13 cellular contexts compared by ENCODE assay signal in genomic region chr2:25671622-25672021, GRCh38. TPM values are rescaled to one million over a fixed set of nuclear protein-coding genes. Genes with fewer than 3 reads are reported as not detected.
DNase-seq lines count a peak whose midpoint lies in the region; ATAC-seq, FAIRE-seq and TF ChIP-seq lines count a peak whose summit lies in the region.
"Had no signal": no experiment of that assay in that cellular context is flagged by ENCODE, and none has a peak within 500 bp of the region (broad histone marks: within the 10 kb centered on the region; RNA-seq: fewer than 3 reads in every experiment).

No MANE protein-coding gene starts in this region.

- H4K20me1 ChIP-seq in HepG2 (ENCODE audit: insufficient read depth, low read length) = no peaks in the 10 kb centered on the region

- DNase-seq in HepG2 (ENCODE audit: low spot score) (no peak), right lobe of liver (no peak), WTC11 (ENCODE audit: low spot score) (no peak), type B pancreatic cell (ENCODE audit: extremely low spot score, unreplicated experiment) (no peak), sigmoid colon (no peak), inferior parietal cortex (ENCODE audit: extremely low spot score) (no peak), NCI-H510A (lab: John Stamatoyannopoulos, UW) (no peak)
- DNase-seq: COR-L47, NCI-H2227 treated with DMSO at 0.1 percent for 48 hours, SW 1271, testis had no signal

- H3K4me1 ChIP-seq in HepG2 (ENCODE audit: insufficient read depth, low read length) (peaks cover 19% of the 10 kb centered on the region), right lobe of liver (peaks cover 0 to 2% (median 0%) of the 10 kb centered on the region in 4 donors), iPS-15b (ENCODE audit: control insufficient read depth, insufficient read depth, low read length) (peaks cover 9% of the 10 kb centered on the region), sigmoid colon (peaks cover 2 to 19% (median 12%) of the 10 kb centered on the region in 4 donors)

- H3K27ac Mint-ChIP-seq in WTC11 (no peak overlapping the region), type B pancreatic cell (no peak overlapping the region)

- H3K36me3 ChIP-seq in HepG2 (replicated peaks in 1 of 2; ENCODE audit: control insufficient read depth in 1 of 2, insufficient read depth in 2 of 2, low read length in 2 of 2) = no peaks in the 10 kb centered on the region
- no peaks in the 10 kb centered on the region for H3K36me3 ChIP-seq in right lobe of liver
- no peaks in the 10 kb centered on the region for H3K36me3 ChIP-seq in iPS-15b (ENCODE audit: control insufficient read depth, insufficient read depth, low read length)
- no peaks in the 10 kb centered on the region for H3K36me3 ChIP-seq in sigmoid colon

- TF ChIP-seq POLR2A in HepG2 (IDR thresholded peaks at IDR 0.05; ENCODE audit: insufficient read depth in 1 of 2, low read depth in 2 of 2, low read length in 2 of 2) = no peak
- TF ChIP-seq POLR2A in right lobe of liver (IDR thresholded peaks at IDR 0.05) = no peak
- TF ChIP-seq POLR2A in sigmoid colon (IDR thresholded peaks at IDR 0.05) = no peak

- FAIRE-seq in HepG2 (lab: Jason Lieb, UNC) = peak; percentile 46

- TF ChIP-seq CTCF in HepG2 (CRISPR knock-in tag; IDR thresholded peaks at IDR 0.05) (no peak), right lobe of liver (IDR thresholded peaks at IDR 0.05) (no peak), WTC11 (IDR thresholded peaks at IDR 0.05) (no peak), type B pancreatic cell (conservative IDR thresholded peaks at IDR 0.05) (no peak), sigmoid colon (IDR thresholded peaks at IDR 0.05) (no peak)

- H3K4me2 ChIP-seq in HepG2 (ENCODE audit: low read depth, low read length) = peak overlapping the region; percentile 99

- ATAC-seq in HepG2 (no peak), right lobe of liver (no peak), WTC11 (no peak)
- ATAC-seq: K562 had no signal

- H3K4me1 Mint-ChIP-seq in WTC11 (peaks cover 38% of the 10 kb centered on the region), type B pancreatic cell (ENCODE audit: unreplicated experiment) (peaks cover 14% of the 10 kb centered on the region)

- peak overlapping the region in 1 of 3 experiments; percentile 92; a peak in 3 of 6 replicates for H3K4me3 ChIP-seq in HepG2 (replicated peaks in 1 of 3; ENCODE audit: insufficient read depth in 1 of 3, low read depth in 2 of 3, low read length in 3 of 3)
- no peak overlapping the region for H3K4me3 ChIP-seq in right lobe of liver
- H3K4me3 ChIP-seq in iPS-15b (ENCODE audit: low read depth, low read length) = peak overlapping the region; percentile 67
- no peak overlapping the region for H3K4me3 ChIP-seq in sigmoid colon
- H3K4me3 ChIP-seq: K562 had no signal

- TF ChIP-seq EP300 in HepG2 (IDR thresholded peaks at IDR 0.05; ENCODE audit: low read depth in 2 of 2, low read length in 2 of 2) (no peak), HepG2 (CRISPR knock-in tag; IDR thresholded peaks at IDR 0.05; ENCODE audit: borderline replicate concordance) (no peak), sigmoid colon (IDR thresholded peaks at IDR 0.05) (no peak)

- H3K27me3 Mint-ChIP-seq in WTC11 (ENCODE audit: low read depth) (peaks cover 29% of the 10 kb centered on the region), type B pancreatic cell (peaks cover 20% of the 10 kb centered on the region)

- POLR2A ChIA-PET in HepG2 (lab: Yijun Ruan, JAX) = no interaction called here
- POLR2A ChIA-PET in WTC11 (lab: Charles Lee) = interaction anchor here (0.7 kb wide), 1 partner anchor 114 kb away, joined by 8 read pairs; no protein-coding TSS in a partner anchor

- H3K27ac ChIP-seq in HepG2 (ENCODE audit: extremely low read length, insufficient read depth, low read length) (no peak overlapping the region), right lobe of liver (no peak overlapping the region), sigmoid colon (no peak overlapping the region)

- H3K36me3 Mint-ChIP-seq in WTC11 = no peaks in the 10 kb centered on the region
- H3K36me3 Mint-ChIP-seq in type B pancreatic cell = no peaks in the 10 kb centered on the region

- H3K9me3 ChIP-seq in HepG2 (ENCODE audit: low read length) (no peaks in the 10 kb centered on the region), right lobe of liver (no peaks in the 10 kb centered on the region), iPS-15b (ENCODE audit: control insufficient read depth, insufficient read depth, low read length) (no peaks in the 10 kb centered on the region), sigmoid colon (no peaks in the 10 kb centered on the region)
- H3K9me3 ChIP-seq: testis had no signal

- H3K9me3 Mint-ChIP-seq in WTC11 (no peaks in the 10 kb centered on the region), type B pancreatic cell (no peaks in the 10 kb centered on the region)

- CTCF ChIA-PET in HepG2 (lab: Yijun Ruan, JAX; ENCODE audit: low intra/inter-chr PET ratio, low total read pairs) (no interaction called here), WTC11 (lab: Charles Lee) (interaction anchor here (0.7 to 1.8 kb wide), 2 partner anchors 64 to 147 kb away, joined by 4 to 5 read pairs; no protein-coding TSS in a partner anchor)

- intact Hi-C loops in HepG2 (cut with micrococcal nuclease; ENCODE audit: unreplicated experiment) = no loop called here
- intact Hi-C loops in right lobe of liver (cut with DNase I) = no loop called here
- intact Hi-C loops in sigmoid colon (cut with DNase I) = loop anchor here (2.0 kb wide), 1 partner anchor 207 kb away; the partner anchor contains the start of gene ASXL2

- no peak overlapping the region for H3K9ac ChIP-seq in HepG2 (ENCODE audit: insufficient read depth, low read depth, low read length)
- no peak overlapping the region for H3K9ac ChIP-seq in iPS-15b (ENCODE audit: low read depth, low read length)

- no TSS peak for BruUV-seq in HepG2 (replicated peaks; lab: Mats Ljungman, UMichigan)

- H2AFZ ChIP-seq in HepG2 (ENCODE audit: low read length) = no peak overlapping the region

- H3K79me2 ChIP-seq in HepG2 (ENCODE audit: insufficient read depth, low read length) = peaks cover 17% of the 10 kb centered on the region

- H3K4me3 Mint-ChIP-seq in WTC11 (peak overlapping the region; percentile 87), type B pancreatic cell (peak overlapping the region; percentile 91)

- H3K27me3 ChIP-seq in HepG2 (ENCODE audit: control insufficient read depth in 1 of 2, insufficient read depth in 2 of 2, low read length in 2 of 2) (no peaks in the 10 kb centered on the region), right lobe of liver (no peaks in the 10 kb centered on the region), iPS-15b (ENCODE audit: control insufficient read depth, insufficient read depth, low read length) (peaks cover 25% of the 10 kb centered on the region), sigmoid colon (no peaks in the 10 kb centered on the region)
- H3K27me3 ChIP-seq: testis had no signal

- no peak for TF ChIP-seq RAD21 in HepG2 (CRISPR knock-in tag; IDR thresholded peaks at IDR 0.05)

- WGBS in HepG2 (ENCODE audit: low lambda C conversion rate) = 95% methylated on average over 2 of the region's 2 CpGs
- WGBS in right lobe of liver (ENCODE audit: insufficient coverage, low coverage, low lambda C conversion rate, missing lambda C conversion rate) = 100% methylated on average over 2 of the region's 2 CpGs
- 92 to 95% methylated on average over 2 of the region's 2 CpGs for WGBS in sigmoid colon, 2 donors

- in situ Hi-C loops in HepG2 (cut with HindIII; ENCODE audit: extremely low pct_ligation_motif_present, low pct_unique_long_range_greater_than_20kb) = no loop called here

TF ChIP-seq in WTC11, 78 proteins besides CTCF, POLR2A, EP300 and RAD21 (continues in another document):
- no peak for TF ChIP-seq SMAD3 (CRISPR knock-in tag; IDR thresholded peaks at IDR 0.05; ENCODE audit: borderline replicate concordance)

RNA-seq across cellular contexts. Expression of gene DTNB, which starts 1.8 kb away (rescaled TPM):
- total RNA-seq in HepG2 (2016; rRNA removed; fragmentation: Illumina TruSeq; extraction: Trizol) (13.7 and 14.4 TPM in 2 replicates), right lobe of liver (10 to 100 TPM in 1 of 6 experiments, 1 to 10 TPM in 5; 7.0 to 10.3 (median 8.8) TPM), WTC11 (2021) (39.9 to 46.3 TPM (median 44.5 TPM) in 3 replicates), type B pancreatic cell (ENCODE audit: low replicate concordance) (11.8 and 28.6 TPM in 2 replicates), sigmoid colon (1 to 10 TPM; 4.8 to 7.8 (median 5.7) TPM)
- 28.9 and 34.5 TPM in 2 replicates for total RNA-seq in HepG2 (2016; cell fraction: cytosol; rRNA removed; fragmentation: Illumina TruSeq; extraction: Trizol; ENCODE audit: low read depth)
- 13.7 and 14.4 TPM in 2 replicates for total RNA-seq in HepG2 (2016; cell fraction: insoluble cytoplasmic fraction; rRNA removed; fragmentation: Illumina TruSeq; extraction: Trizol)
- 30.4 and 34.2 TPM in 2 replicates for total RNA-seq in HepG2 (2016; cell fraction: membrane; rRNA removed; fragmentation: Illumina TruSeq; extraction: Trizol)
- 19.0 and 20.2 TPM in 2 replicates for total RNA-seq in HepG2 (2016; cell fraction: nucleus; rRNA removed; fragmentation: Illumina TruSeq; extraction: Trizol)
- polyA plus RNA-seq in HepG2 (2011; rRNA removed) (21.7 and 23.9 TPM in 2 replicates), sigmoid colon (1 to 10 TPM; 2.4 to 4.4 (median 4.0) TPM)
- 10.9 and 12.5 TPM in 2 replicates for polyA plus RNA-seq in HepG2 (2011; cell fraction: cytosol; rRNA removed)
- 20.1 and 22.6 TPM in 2 replicates for polyA plus RNA-seq in HepG2 (2011; cell fraction: nucleus; rRNA removed)
- 9.6 and 10.4 TPM in 2 replicates for polyA plus RNA-seq in HepG2 (2012)
- 26.8 and 31.6 TPM in 2 replicates for polyA plus RNA-seq in HepG2 (2016; cell fraction: cytosol; fragmentation: Illumina TruSeq; extraction: Trizol; ENCODE audit: low read depth)
- polyA plus RNA-seq in HepG2 (2016; cell fraction: insoluble cytoplasmic fraction; fragmentation: Illumina TruSeq; extraction: Trizol; ENCODE audit: low read depth) = 13.2 and 14.8 TPM in 2 replicates
- polyA plus RNA-seq in HepG2 (2016; cell fraction: membrane; fragmentation: Illumina TruSeq; extraction: Trizol; ENCODE audit: low read depth) = 33.3 and 36.1 TPM in 2 replicates
- 18.4 and 20.4 TPM in 2 replicates for polyA plus RNA-seq in HepG2 (2016; cell fraction: nucleus; fragmentation: Illumina TruSeq; extraction: Trizol; ENCODE audit: insufficient read depth, low read depth)
- polyA minus RNA-seq in HepG2 (2011; rRNA and poly(A)+ RNA removed; ENCODE audit: low replicate concordance) = 26.2 and 31.7 TPM in 2 replicates
- 10.5 and 13.8 TPM in 2 replicates for polyA minus RNA-seq in HepG2 (2011; cell fraction: cytosol; rRNA and poly(A)+ RNA removed)
- polyA minus RNA-seq in HepG2 (2011; cell fraction: nucleus; rRNA and poly(A)+ RNA removed) = 41.6 and 48.1 TPM in 2 replicates
